Comparison of ENCODE assay signal across 10 cellular contexts in the genomic region with DNA sequence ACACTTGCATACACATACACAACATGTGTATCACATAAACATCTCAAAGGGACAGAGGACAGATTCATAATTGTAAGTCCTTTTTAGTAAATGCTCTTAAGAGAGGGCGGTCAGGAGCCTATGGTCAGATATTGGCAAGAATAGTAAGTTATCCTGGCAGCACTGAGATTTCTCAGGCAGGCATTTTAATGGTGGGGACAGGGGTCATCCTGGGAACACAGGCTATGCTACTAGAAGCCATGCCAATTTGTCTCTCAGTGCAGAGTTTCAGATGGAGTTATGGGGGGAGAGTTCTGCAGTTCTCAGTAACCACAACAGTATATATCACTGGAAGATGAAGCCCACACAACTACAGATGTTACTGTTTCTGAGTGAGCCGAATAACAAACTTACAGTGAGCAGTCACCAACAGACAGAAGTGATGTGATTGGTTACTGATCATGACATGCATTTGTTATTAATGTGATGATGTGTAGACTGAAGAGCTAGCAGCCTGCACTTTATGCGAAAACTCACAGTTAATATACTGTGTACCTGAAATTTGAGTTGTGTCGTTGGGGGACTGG. TPM values are rescaled to one million over a fixed set of nuclear protein-coding genes. Genes with fewer than 3 reads are reported as not detected.
A peak's percentile ranks its signal among the peaks of the same experiment; 100 is the strongest.
DNase-seq lines count a peak whose midpoint lies in the region; ATAC-seq and TF ChIP-seq lines count a peak whose summit lies in the region.
"Had no signal": no experiment of that assay in that cellular context is flagged by ENCODE, and none has a peak within 500 bp of the region (broad histone marks: within the 10 kb centered on the region; RNA-seq: fewer than 3 reads in every experiment).

No MANE protein-coding gene starts in this region.

- H3K4me3 Mint-ChIP-seq in activated CD4-positive, alpha-beta memory T cell treated with anti-CD3 and anti-CD28 coated beads, Interleukin-2, amount 10 ng/mL, durations not matched to agents 7 days and 5 days: peak overlapping the region; percentile 66
- H3K4me3 Mint-ChIP-seq in neural crest cell: peak overlapping the region; percentile 25

- H3K27ac Mint-ChIP-seq in activated CD4-positive, alpha-beta memory T cell treated with anti-CD3 and anti-CD28 coated beads, Interleukin-2, amount 10 ng/mL, durations not matched to agents 7 days and 5 days: peak overlapping the region; percentile 95
- H3K27ac Mint-ChIP-seq in neural crest cell (ENCODE audit: unreplicated experiment): no peak overlapping the region

- no peak for TF ChIP-seq CTCF in neural crest cell (conservative IDR thresholded peaks at IDR 0.05)

- peaks cover 17% of the 10 kb centered on the region for H3K36me3 Mint-ChIP-seq in activated CD4-positive, alpha-beta memory T cell treated with anti-CD3 and anti-CD28 coated beads, Interleukin-2, amount 10 ng/mL, durations not matched to agents 7 days and 5 days (ENCODE audit: low read depth)
- peaks cover 3% of the 10 kb centered on the region for H3K36me3 Mint-ChIP-seq in neural crest cell (ENCODE audit: low read depth)

- H3K9me3 Mint-ChIP-seq in activated CD4-positive, alpha-beta memory T cell treated with anti-CD3 and anti-CD28 coated beads, Interleukin-2, amount 10 ng/mL, durations not matched to agents 7 days and 5 days: no peaks in the 10 kb centered on the region
- H3K9me3 Mint-ChIP-seq in neural crest cell: no peaks in the 10 kb centered on the region

- peak; percentile 36 for ATAC-seq in GM18858 (IDR thresholded peaks at IDR 0.05; ENCODE audit: unreplicated experiment)
- ATAC-seq in HG02759 (IDR thresholded peaks at IDR 0.05; ENCODE audit: unreplicated experiment): peak; percentile 21
- ATAC-seq: PC-3 had no signal

- no peak for DNase-seq in activated CD4-positive, alpha-beta memory T cell treated with anti-CD3 and anti-CD28 coated beads, Interleukin-2, amount 10 ng/mL, durations not matched to agents 7 days and 5 days
- DNase-seq in neural crest cell (ENCODE audit: low read depth, low spot score): no peak
- no peak for DNase-seq in amygdala (lab: John Stamatoyannopoulos, UW)
- no peak for DNase-seq in DMS79 (lab: John Stamatoyannopoulos, UW)
- DNase-seq in SIG-M5 (lab: John Stamatoyannopoulos, UW): no peak
- DNase-seq in dedifferentiated amniotic fluid mesenchymal stem cell (ENCODE audit: extremely low spot score): no peak
- DNase-seq: PC-3, substantia nigra had no signal

- H3K4me1 Mint-ChIP-seq in activated CD4-positive, alpha-beta memory T cell treated with anti-CD3 and anti-CD28 coated beads, Interleukin-2, amount 10 ng/mL, durations not matched to agents 7 days and 5 days: peaks cover 52% of the 10 kb centered on the region
- peaks cover 22% of the 10 kb centered on the region for H3K4me1 Mint-ChIP-seq in neural crest cell

- CTCF ChIA-PET in activated CD4-positive, alpha-beta memory T cell treated with anti-CD3 and anti-CD28 coated beads, Interleukin-2, amount 10 ng/mL, durations not matched to agents 7 days and 5 days (lab: Charles Lee): interaction anchor here (0.8 to 1.6 kb wide), 4 partner anchors 9 to 251 kb away, joined by 3 to 4 read pairs (median 3); no protein-coding TSS in a partner anchor

- no peaks in the 10 kb centered on the region for H3K27me3 Mint-ChIP-seq in activated CD4-positive, alpha-beta memory T cell treated with anti-CD3 and anti-CD28 coated beads, Interleukin-2, amount 10 ng/mL, durations not matched to agents 7 days and 5 days
- H3K27me3 Mint-ChIP-seq in neural crest cell (ENCODE audit: low read depth): no peaks in the 10 kb centered on the region

- POLR2A ChIA-PET in activated CD4-positive, alpha-beta memory T cell treated with anti-CD3 and anti-CD28 coated beads, Interleukin-2, amount 10 ng/mL, durations not matched to agents 7 days and 5 days (lab: Charles Lee): interaction anchor here (1.3 kb wide), 1 partner anchor 314 kb away, joined by 10 read pairs; no protein-coding TSS in a partner anchor

RNA-seq across cellular contexts. Expression of a gene that starts 16.4 kb away (rescaled TPM):
- total RNA-seq in activated CD4-positive, alpha-beta memory T cell treated with anti-CD3 and anti-CD28 coated beads, Interleukin-2, amount 10 ng/mL, durations not matched to agents 7 days and 5 days: 1 to 10 TPM; 6.1 TPM
- 3.8 and 4.3 TPM in 2 replicates for total RNA-seq in neural crest cell

RNA-seq across cellular contexts. Expression of a gene that starts 44.4 kb away (rescaled TPM):
- 100 to 1,000 TPM; 477 to 494 TPM for total RNA-seq in activated CD4-positive, alpha-beta memory T cell treated with anti-CD3 and anti-CD28 coated beads, Interleukin-2, amount 10 ng/mL, durations not matched to agents 7 days and 5 days
- total RNA-seq in neural crest cell: 284 and 292 TPM in 2 replicates
